Comparison of ENCODE assay signal across 12 cellular contexts in the genomic region with DNA sequence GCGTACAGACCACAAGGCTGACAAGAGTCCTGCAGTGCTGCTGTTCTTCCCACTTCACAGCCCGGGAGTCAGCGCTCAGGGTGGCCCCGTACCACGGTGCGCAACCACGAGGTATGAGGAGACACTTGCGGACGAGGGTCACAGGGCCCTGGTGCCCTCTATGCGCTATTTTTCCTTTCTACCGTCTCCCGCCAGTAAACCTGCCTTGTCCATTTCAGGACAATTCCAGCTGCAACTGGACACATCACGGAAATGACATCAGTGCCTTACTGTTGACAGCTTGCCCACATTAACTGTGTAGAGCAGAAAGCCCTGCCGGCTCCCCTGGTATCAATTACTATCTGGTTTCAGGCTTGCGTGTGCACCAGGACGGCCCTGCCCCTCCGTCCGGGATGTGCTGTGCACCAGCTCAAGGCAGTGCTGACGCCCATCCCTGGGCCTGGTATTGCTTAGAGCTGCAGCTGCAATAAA.
DNase-seq lines count a peak whose midpoint lies in the region; ATAC-seq and TF ChIP-seq lines count a peak whose summit lies in the region.
"Had no signal": no experiment of that assay in that cellular context is flagged by ENCODE, and none has a peak within 500 bp of the region (broad histone marks: within the 10 kb centered on the region; RNA-seq: fewer than 3 reads in every experiment).

No MANE protein-coding gene starts in this region.

- WGBS in heart left ventricle, 4 donors = 46 to 64% (median 54%) methylated on average over 19 of the region's 19 CpGs
- 28 to 45% (median 28%) methylated on average over 19 of the region's 19 CpGs for WGBS in psoas muscle, 3 donors

- no peaks in the 10 kb centered on the region for H3K9me3 ChIP-seq in heart left ventricle
- H3K9me3 ChIP-seq in psoas muscle = no peaks in the 10 kb centered on the region

- peaks cover 0 to 40% (median 12%) of the 10 kb centered on the region in 9 donors for H3K36me3 ChIP-seq in heart left ventricle
- H3K36me3 ChIP-seq in psoas muscle (ENCODE audit: insufficient read depth in 1 of 2, low read depth in 1 of 2) = peaks cover 0 to 12% of the 10 kb centered on the region in 2 donors

- H3K27ac ChIP-seq in heart left ventricle = peak overlapping the region in 4 of 12 donors; percentile 15 to 59 (median 33)
- peak overlapping the region; percentile 85 for H3K27ac ChIP-seq in psoas muscle

- H3K27me3 ChIP-seq in heart left ventricle (no peaks in the 10 kb centered on the region), psoas muscle (ENCODE audit: insufficient read depth in 3 of 3, low read length in 2 of 3) (no peaks in the 10 kb centered on the region)

- ATAC-seq in heart left ventricle (peak; percentile 10 to 34 (median 22)), psoas muscle (peak; percentile 45 to 63 (median 58))

- TF ChIP-seq CTCF in heart left ventricle (IDR thresholded peaks at IDR 0.05) = no peak
- no peak for TF ChIP-seq CTCF in psoas muscle (IDR thresholded peaks at IDR 0.05)

- TF ChIP-seq POLR2A in heart left ventricle (IDR thresholded peaks at IDR 0.05) = no peak

- intact Hi-C loops in heart left ventricle (cut with DNase I) (loop anchor here in 1 of 10 donors (10.0 kb wide), 1 partner anchor 338 kb away; no protein-coding TSS in a partner anchor), psoas muscle (cut with DNase I) (no loop called here)

- H3K4me3 ChIP-seq in heart left ventricle (no peak overlapping the region), psoas muscle (no peak overlapping the region)

- peaks cover 0 to 86% (median 34%) of the 10 kb centered on the region in 12 donors for H3K4me1 ChIP-seq in heart left ventricle
- peaks cover 66% of the 10 kb centered on the region for H3K4me1 ChIP-seq in psoas muscle

- DNase-seq in COLO668 (lab: John Stamatoyannopoulos, UW; ENCODE audit: unreplicated experiment) (peak; percentile 11), amniotic stem cell (lab: John Stamatoyannopoulos, UW) (peak; percentile 84), heart left ventricle (peak in 1 of 5 donors; percentile 48), psoas muscle (peak in 1 of 2 donors; percentile 85), DMS 273 (lab: John Stamatoyannopoulos, UW; ENCODE audit: unreplicated experiment) (no peak), activated T-cell treated with anti-CD3 and anti-CD28 coated beads for 4 hours (no peak), NCI-H1436 (lab: John Stamatoyannopoulos, UW) (no peak), HUDEP-2 (lab: John Stamatoyannopoulos, UW; ENCODE audit: unreplicated experiment in 76 of 76) (no peak)
- DNase-seq: COR-L47; effector CD8-positive, alpha-beta T cell; islet precursor cell; NCI-H1694 treated with DMSO at 0.1 percent for 48 hours had no signal

Comparison
In these comparisons a context has a peak if more than half of its experiments do, and no peak if none do; other contexts are left out.
1. DNase-seq: peak in COLO668 (single experiment) and amniotic stem cell (single experiment); none in DMS 273 (single experiment), activated T-cell treated with anti-CD3 and anti-CD28 coated beads for 4 hours (single experiment), NCI-H1436 (single experiment) and HUDEP-2 (0 of 76).